ENCODE assay signal across 8 cellular contexts in the genomic region with DNA sequence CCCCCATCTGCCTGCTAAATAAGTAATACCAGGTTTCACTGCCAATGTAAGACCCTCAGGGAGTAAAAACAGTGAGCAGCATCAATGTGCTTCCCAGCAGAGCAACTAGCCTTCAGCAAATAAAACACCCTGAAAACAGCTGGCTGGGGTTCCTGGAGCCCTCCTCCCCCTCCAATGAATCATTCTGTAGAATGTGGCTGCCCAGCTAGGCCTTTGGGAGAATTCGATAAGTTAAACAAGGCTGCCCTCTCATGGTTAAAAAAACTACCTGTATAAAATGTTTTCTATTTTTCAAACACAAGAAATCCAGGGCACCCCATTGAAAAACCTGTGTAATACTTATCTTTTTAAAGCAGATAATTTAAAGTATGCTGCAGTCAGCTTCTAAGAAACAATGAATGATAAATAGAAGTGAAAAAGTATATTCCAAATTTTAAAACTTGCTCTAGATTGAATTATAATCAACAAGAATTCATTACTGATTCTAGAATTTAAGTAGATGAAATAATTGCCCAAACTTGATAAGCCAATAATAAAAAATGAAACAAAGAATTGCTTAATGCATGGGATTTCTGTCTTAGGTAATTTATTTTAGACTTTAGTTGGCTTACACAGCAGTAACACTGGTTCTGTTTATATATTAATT. TPM values are rescaled to one million over a fixed set of nuclear protein-coding genes. Genes with fewer than 3 reads are reported as not detected.
DNase-seq lines count a peak whose midpoint lies in the region; TF ChIP-seq lines count a peak whose summit lies in the region.

No MANE protein-coding gene starts in this region.

- H3K9ac ChIP-seq in colonic mucosa (ENCODE audit: low read depth in 2 of 2, low read length in 2 of 2) = no peak overlapping the region

- no peaks in the 10 kb centered on the region for H3F3A ChIP-seq in DOHH2 (ENCODE audit: control insufficient read depth, insufficient read depth)

- H3K4me3 Mint-ChIP-seq in mesothelial cell of epicardium = no peak overlapping the region

- H3K9me3 ChIP-seq in DOHH2 (ENCODE audit: control insufficient read depth, insufficient read depth, low read length) = no peaks in the 10 kb centered on the region
- H3K9me3 ChIP-seq in colonic mucosa = no peaks in the 10 kb centered on the region
- no peaks in the 10 kb centered on the region for H3K9me3 ChIP-seq in testis

- H3K79me2 ChIP-seq in DOHH2 (ENCODE audit: control insufficient read depth, low read length) = no peaks in the 10 kb centered on the region

- peaks cover 3% of the 10 kb centered on the region for H3K4me1 Mint-ChIP-seq in mesothelial cell of epicardium

- 0 out of 2 replicates have a peak, but pooled peaks cover 2% of the 10 kb centered on the region for H3K27me3 ChIP-seq in DOHH2 (ENCODE audit: control insufficient read depth, low read length)
- H3K27me3 ChIP-seq in colonic mucosa = no peaks in the 10 kb centered on the region
- no peaks in the 10 kb centered on the region for H3K27me3 ChIP-seq in testis

- H3K36me3 ChIP-seq in DOHH2 (ENCODE audit: control insufficient read depth, low read length) (no peaks in the 10 kb centered on the region), colonic mucosa (no peaks in the 10 kb centered on the region), testis (ENCODE audit: low read depth, missing control alignments) (no peaks in the 10 kb centered on the region)

- no peaks in the 10 kb centered on the region for H4K20me1 ChIP-seq in DOHH2 (ENCODE audit: control insufficient read depth, insufficient read depth, low read depth, low read length)

- intact Hi-C loops in colonic mucosa (cut with DNase I) (loop anchor here (5.0 kb wide), 1 partner anchor 1859 kb away; no protein-coding TSS in a partner anchor), testis (cut with DNase I; ENCODE audit: low total_unique reads) (no loop called here)

- no peaks in the 10 kb centered on the region for H3K36me3 Mint-ChIP-seq in mesothelial cell of epicardium

- no peaks in the 10 kb centered on the region for H3K9me3 Mint-ChIP-seq in mesothelial cell of epicardium

- WGBS in testis, 2 donors = 30 to 43% methylated on average over 1 of the region's 1 CpG

- TF ChIP-seq CTCF in DOHH2 (IDR thresholded peaks at IDR 0.05; ENCODE audit: low read depth, low read length, poor library complexity, severe bottlenecking) = peak; percentile 46
- TF ChIP-seq CTCF in colonic mucosa (IDR thresholded peaks at IDR 0.05) = peak; percentile 17
- peak; percentile 63 for TF ChIP-seq CTCF in mesothelial cell of epicardium (IDR thresholded peaks at IDR 0.05; ENCODE audit: unreplicated experiment)
- TF ChIP-seq CTCF in testis (IDR thresholded peaks at IDR 0.05) = peak in 1 of 3 experiments; percentile 7

- H3K4me3 ChIP-seq in DOHH2 (ENCODE audit: low read length) (no peak overlapping the region), colonic mucosa (no peak overlapping the region), testis (no peak overlapping the region)

- TF ChIP-seq POLR2A in testis (IDR thresholded peaks at IDR 0.05) = no peak

- H3K4me1 ChIP-seq in DOHH2 (ENCODE audit: control insufficient read depth, low read length) (no peaks in the 10 kb centered on the region), colonic mucosa (no peaks in the 10 kb centered on the region), testis (no peaks in the 10 kb centered on the region)

- H3K9me2 ChIP-seq in DOHH2 (replicated peaks; ENCODE audit: control insufficient read depth, low read length) = no peaks in the 10 kb centered on the region

- no peaks in the 10 kb centered on the region for H3K27me3 Mint-ChIP-seq in mesothelial cell of epicardium (ENCODE audit: low read depth)

- DNase-seq in HS-27A (ENCODE audit: low read depth) (peak; percentile 31), NCI-H82 treated with DMSO at 0.1 percent for 48 hours (lab: John Stamatoyannopoulos, UW; ENCODE audit: unreplicated experiment) (peak; percentile 29), colonic mucosa (no peak), mesothelial cell of epicardium (ENCODE audit: low spot score in 2 of 2, unreplicated experiment in 2 of 2) (peak in 1 of 2 experiments; percentile 39), NCI-H187 treated with DMSO at 0.1 percent for 48 hours (lab: John Stamatoyannopoulos, UW) (no peak), cerebellar nuclear complex (lab: John Stamatoyannopoulos, UW) (no peak), testis (no peak)

- H3K4me2 ChIP-seq in DOHH2 (ENCODE audit: low read length) = no peak overlapping the region

- no peak overlapping the region for H3K27ac Mint-ChIP-seq in mesothelial cell of epicardium

- no peak overlapping the region for H3K27ac ChIP-seq in DOHH2 (ENCODE audit: low read depth, low read length)
- no peak overlapping the region for H3K27ac ChIP-seq in colonic mucosa
- no peak overlapping the region for H3K27ac ChIP-seq in testis

RNA-seq across cellular contexts. Expression of a gene that starts 9.4 kb away (rescaled TPM):
- total RNA-seq in colonic mucosa (10 to 100 TPM; 56.7 to 67.3 TPM), mesothelial cell of epicardium (45.5 to 47.8 TPM (median 47.3 TPM) in 3 replicates), testis (10 to 100 TPM; 28.7 to 35.5 TPM)
- 27.9 TPM for polyA plus RNA-seq in testis (ENCODE audit: insufficient read depth, low read depth, low replicate concordance)

Comparison
In these comparisons a context has a peak if more than half of its experiments do, and no peak if none do; other contexts are left out.
1. DNase-seq: peak in HS-27A (single experiment) and NCI-H82 treated with DMSO at 0.1 percent for 48 hours (single experiment); none in colonic mucosa (single experiment), NCI-H187 treated with DMSO at 0.1 percent for 48 hours (single experiment), cerebellar nuclear complex (0 of 2) and testis (single experiment).